In genomic region chr15:44427756-44428724, GRCh38 we compare ENCODE assay signal across 8 cellular contexts. TPM values are rescaled to one million over a fixed set of nuclear protein-coding genes. Genes with fewer than 3 reads are reported as not detected.
DNase-seq lines count a peak whose midpoint lies in the region; ATAC-seq lines count a peak whose summit lies in the region.

No MANE protein-coding gene starts in this region.

- H3K9me3 Mint-ChIP-seq in naive B cell = no peaks in the 10 kb centered on the region

- peaks cover 21 to 55% (median 42%) of the 10 kb centered on the region in 3 donors for H3K4me1 Mint-ChIP-seq in naive B cell

- no peaks in the 10 kb centered on the region for H3K36me3 Mint-ChIP-seq in naive B cell

- H3K4me3 Mint-ChIP-seq in naive B cell = peak overlapping the region; percentile 96 to 100 (median 98)

- DNase-seq in DMS114 treated with DMSO at 0.1 percent for 48 hours (lab: John Stamatoyannopoulos, UW; ENCODE audit: unreplicated experiment) (peak; percentile 44), HT-29 (ENCODE audit: low spot score) (peak; percentile 88), SK-MEL-5 (ENCODE audit: low read depth, low spot score) (peak; percentile 65), epithelial cell of prostate (ENCODE audit: low read depth, low spot score) (no peak), naive B cell (peak; percentile 1), cerebellum (ENCODE audit: low spot score) (no peak), mesenteric fat pad (ENCODE audit: low spot score) (no peak)

- peak; percentile 11 for ATAC-seq in GM19463 (IDR thresholded peaks at IDR 0.05; ENCODE audit: unreplicated experiment)
- peak; percentile 7 to 14 for ATAC-seq in naive B cell (ENCODE audit: low read depth in 2 of 2)

- no peaks in the 10 kb centered on the region for H3K27me3 Mint-ChIP-seq in naive B cell

- in situ Hi-C loops in SK-MEL-5 (cut with HindIII; ENCODE audit: low pct_unique_long_range_greater_than_20kb, low sequenced_read_pairs) = no loop called here

- peak overlapping the region; percentile 88 for H3K27ac ChIP-seq in epithelial cell of prostate

- peak overlapping the region; percentile 97 to 99 (median 98) for H3K27ac Mint-ChIP-seq in naive B cell

RNA-seq across cellular contexts. Expression of gene CTDSPL2, which starts 0.6 kb away (rescaled TPM):
- 69.8 and 76.1 TPM in 2 replicates for total RNA-seq in HT-29 (2014; rRNA removed; shearing (Covaris generic))
- total RNA-seq in SK-MEL-5 (2014; rRNA removed; shearing (Covaris generic)) = 56.2 and 56.6 TPM in 2 replicates
- 11.5 and 16.3 TPM in 2 replicates for polyA plus RNA-seq in SK-MEL-5 (2015; cell fraction: cytosol; rRNA removed)
- 31.8 and 36.9 TPM in 2 replicates for polyA plus RNA-seq in SK-MEL-5 (2015; cell fraction: nucleus; rRNA removed)
- polyA plus RNA-seq in naive B cell (ENCODE audit: low read depth in 6 of 6) = 10 to 100 TPM; 29.0 to 48.6 (median 44.5) TPM
- total RNA-seq in cerebellum (128 TPM), mesenteric fat pad (26.1 TPM)

Comparison
In these comparisons a context has a peak if more than half of its experiments do, and no peak if none do; other contexts are left out.
1. DNase-seq: peak in DMS114 treated with DMSO at 0.1 percent for 48 hours (single experiment), HT-29 (single experiment), SK-MEL-5 (single experiment) and naive B cell (single experiment); none in epithelial cell of prostate (single experiment), cerebellum (single experiment) and mesenteric fat pad (single experiment).